ENCODE assay signal across 25 cellular contexts in genomic region chr4:38164346-38164745, GRCh38.
DNase-seq lines count a peak whose midpoint lies in the region; TF ChIP-seq lines count a peak whose summit lies in the region.
"Had no signal": no experiment of that assay in that cellular context is flagged by ENCODE, and none has a peak within 500 bp of the region (broad histone marks: within the 10 kb centered on the region; RNA-seq: fewer than 3 reads in every experiment).

No MANE protein-coding gene starts in this region.

- no peaks in the 10 kb centered on the region for H3K79me2 ChIP-seq in ACC112 (ENCODE audit: control insufficient read depth, insufficient read depth, low read length, unreplicated experiment)
- no peaks in the 10 kb centered on the region for H3K79me2 ChIP-seq in PC-9 (ENCODE audit: low read depth)

- no peaks in the 10 kb centered on the region for H3K9me2 ChIP-seq in PC-9 (ENCODE audit: insufficient read depth)

- no peaks in the 10 kb centered on the region for H4K20me1 ChIP-seq in PC-9 (ENCODE audit: insufficient read depth)

- no TSS peak for BruUV-seq in PC-9 (replicated peaks; lab: Mats Ljungman, UMichigan)

- H3K27me3 ChIP-seq in ACC112 (ENCODE audit: insufficient read depth, low read length) = no peaks in the 10 kb centered on the region
- H3K27me3 ChIP-seq in PC-9 (ENCODE audit: insufficient read depth, low read depth) = no peaks in the 10 kb centered on the region
- H3K27me3 ChIP-seq in adrenal gland = no peaks in the 10 kb centered on the region
- H3K27me3 ChIP-seq: suprapubic skin had no signal

- H3K9me3 Mint-ChIP-seq in activated CD4-positive, alpha-beta memory T cell treated with anti-CD3 and anti-CD28 coated beads for 36 hours = peaks cover 20% of the 10 kb centered on the region
- peaks cover 4% of the 10 kb centered on the region for H3K9me3 Mint-ChIP-seq in activated CD4-positive, alpha-beta memory T cell treated with anti-CD3 and anti-CD28 coated beads, Interleukin-2, amount 10 ng/mL, durations not matched to agents 7 days and 5 days

- no peaks in the 10 kb centered on the region for H3K27me3 Mint-ChIP-seq in activated CD4-positive, alpha-beta memory T cell treated with anti-CD3 and anti-CD28 coated beads for 36 hours
- peaks cover 14% of the 10 kb centered on the region for H3K27me3 Mint-ChIP-seq in activated CD4-positive, alpha-beta memory T cell treated with anti-CD3 and anti-CD28 coated beads, Interleukin-2, amount 10 ng/mL, durations not matched to agents 7 days and 5 days
- H3K27me3 Mint-ChIP-seq: activated naive CD8-positive, alpha-beta T cell treated with anti-CD3 and anti-CD28 coated beads, Interleukin-2, amount 10 ng/mL, durations not matched to agents 7 days and 5 days; T-helper 17 cell had no signal

- no peak for TF ChIP-seq CTCF in PC-9 (conservative IDR thresholded peaks at IDR 0.05)
- no peak for TF ChIP-seq CTCF in adrenal gland (IDR thresholded peaks at IDR 0.05)

- H3K4me1 Mint-ChIP-seq in activated CD4-positive, alpha-beta memory T cell treated with anti-CD3 and anti-CD28 coated beads for 36 hours (ENCODE audit: low read depth) = peaks cover 68% of the 10 kb centered on the region
- H3K4me1 Mint-ChIP-seq in activated CD4-positive, alpha-beta memory T cell treated with anti-CD3 and anti-CD28 coated beads, Interleukin-2, amount 10 ng/mL, durations not matched to agents 7 days and 5 days = peaks cover 60% of the 10 kb centered on the region

- no peak for TF ChIP-seq POLR2A in adrenal gland (IDR thresholded peaks at IDR 0.05)

- H3K4me3 ChIP-seq in ACC112 (ENCODE audit: low read depth, low read length) (no peak overlapping the region), PC-9 (no peak overlapping the region), adrenal gland (no peak overlapping the region)
- H3K4me3 ChIP-seq: suprapubic skin had no signal

- intact Hi-C loops in activated CD4-positive, alpha-beta memory T cell treated with anti-CD3 and anti-CD28 coated beads for 36 hours (cut with micrococcal nuclease) = loop anchor here (5.0 to 10.0 kb wide), 2 partner anchors 272 to 360 kb away; partner anchors contain the start of gene TBC1D1
- intact Hi-C loops in PC-9 (cut with micrococcal nuclease; ENCODE audit: unreplicated experiment) = loop anchor here (5.0 kb wide), 4 partner anchors 503 to 878 kb away; partner anchors contain the start of gene TLR6
- intact Hi-C loops in adrenal gland (cut with DNase I) = no loop called here

- DNase-seq in activated CD4-positive, alpha-beta memory T cell treated with anti-CD3 and anti-CD28 coated beads for 36 hours = peak; percentile 24
- no peak for DNase-seq in activated CD4-positive, alpha-beta memory T cell treated with anti-CD3 and anti-CD28 coated beads, Interleukin-2, amount 10 ng/mL, durations not matched to agents 7 days and 5 days
- DNase-seq in PC-9 (no peak), epithelial cell of prostate (ENCODE audit: low read depth, low spot score) (no peak), adrenal gland (no peak), GDM1 (lab: John Stamatoyannopoulos, UW) (no peak), SW 1271 (lab: John Stamatoyannopoulos, UW) (no peak)
- DNase-seq: activated CD4-positive, alpha-beta T cell treated with anti-CD3 and anti-CD28 coated beads for 48 hours; activated naive CD8-positive, alpha-beta T cell treated with anti-CD3 and anti-CD28 coated beads, Interleukin-2, amount 10 ng/mL, durations not matched to agents 7 days and 5 days; GF-D8; head of caudate nucleus; Kasumi-1; left cardiac atrium; mesendoderm; naive B cell; NCI-H1694 treated with DMSO at 0.1 percent for 48 hours; NCI-H2171; NCI-H524 treated with DMSO at 0.1 percent for 48 hours; occipital lobe; small intestine; stimulated activated CD4-positive, alpha-beta T cell treated with anti-CD3 and anti-CD28 coated beads, Interleukin-1b, Interleukin-23, amount 100 ng/mL, for 48 hours; T-helper 17 cell had no signal

- WGBS in adrenal gland, 4 donors = 83 to 93% (median 87%) methylated on average over 3 of the region's 3 CpGs

- peaks cover 17% of the 10 kb centered on the region for H3K36me3 Mint-ChIP-seq in activated CD4-positive, alpha-beta memory T cell treated with anti-CD3 and anti-CD28 coated beads for 36 hours
- peaks cover 17% of the 10 kb centered on the region for H3K36me3 Mint-ChIP-seq in activated CD4-positive, alpha-beta memory T cell treated with anti-CD3 and anti-CD28 coated beads, Interleukin-2, amount 10 ng/mL, durations not matched to agents 7 days and 5 days (ENCODE audit: low read depth)
- H3K36me3 Mint-ChIP-seq: naive B cell had no signal

- H3K9me3 ChIP-seq in PC-9 (ENCODE audit: insufficient read depth, low read depth) (peaks cover 7% of the 10 kb centered on the region), adrenal gland (replicated peaks in 1 of 3) (no peaks in the 10 kb centered on the region)
- H3K9me3 ChIP-seq: suprapubic skin had no signal

- no peak overlapping the region for H3K4me2 ChIP-seq in PC-9

- POLR2A ChIA-PET in activated CD4-positive, alpha-beta memory T cell treated with anti-CD3 and anti-CD28 coated beads for 36 hours (lab: Charles Lee) = interaction anchor here (1.9 to 5.0 kb wide), 2 partner anchors 32 to 74 kb away, joined by 7 to 54 read pairs; no protein-coding TSS in a partner anchor
- POLR2A ChIA-PET in activated CD4-positive, alpha-beta memory T cell treated with anti-CD3 and anti-CD28 coated beads, Interleukin-2, amount 10 ng/mL, durations not matched to agents 7 days and 5 days (lab: Charles Lee) = interaction anchor here (1.0 to 15.8 kb wide), 2 partner anchors 10 to 32 kb away, joined by 3 to 213 read pairs; no protein-coding TSS in a partner anchor
- POLR2A ChIA-PET in PC-9 (lab: Charles Lee; ENCODE audit: unreplicated experiment) = no interaction called here

- H3F3A ChIP-seq in PC-9 (ENCODE audit: insufficient read depth, low read depth) = peaks cover 48% of the 10 kb centered on the region

- H3K27ac Mint-ChIP-seq in activated CD4-positive, alpha-beta memory T cell treated with anti-CD3 and anti-CD28 coated beads for 36 hours = peak overlapping the region; percentile 94
- no peak overlapping the region for H3K27ac Mint-ChIP-seq in activated CD4-positive, alpha-beta memory T cell treated with anti-CD3 and anti-CD28 coated beads, Interleukin-2, amount 10 ng/mL, durations not matched to agents 7 days and 5 days
- H3K27ac Mint-ChIP-seq: activated naive CD8-positive, alpha-beta T cell treated with anti-CD3 and anti-CD28 coated beads, Interleukin-2, amount 10 ng/mL, durations not matched to agents 7 days and 5 days; B cell; naive B cell; T-helper 17 cell had no signal

- H3K36me3 ChIP-seq in ACC112 (ENCODE audit: insufficient read depth, low read length) (no peaks in the 10 kb centered on the region), PC-9 (ENCODE audit: low read depth) (no peaks in the 10 kb centered on the region), adrenal gland (replicated peaks in 1 of 2) (no peaks in the 10 kb centered on the region)
- H3K36me3 ChIP-seq: suprapubic skin had no signal

- H3K4me1 ChIP-seq in ACC112 (ENCODE audit: control insufficient read depth, insufficient read depth, low read length, unreplicated experiment) (peaks cover 41% of the 10 kb centered on the region), PC-9 (replicated peaks; ENCODE audit: insufficient read depth) (peaks cover 48% of the 10 kb centered on the region), adrenal gland (replicated peaks in 1 of 2) (peaks cover 0 to 27% of the 10 kb centered on the region in 2 donors)

- CTCF ChIA-PET in activated CD4-positive, alpha-beta memory T cell treated with anti-CD3 and anti-CD28 coated beads for 36 hours (lab: Charles Lee) = interaction anchor here (1.1 to 1.2 kb wide), 2 partner anchors 11 to 102 kb away, joined by 3 to 5 read pairs; no protein-coding TSS in a partner anchor
- CTCF ChIA-PET in activated CD4-positive, alpha-beta memory T cell treated with anti-CD3 and anti-CD28 coated beads, Interleukin-2, amount 10 ng/mL, durations not matched to agents 7 days and 5 days (lab: Charles Lee) = no interaction called here
- CTCF ChIA-PET in PC-9 (lab: Charles Lee) = no interaction called here

- H3K27ac ChIP-seq in ACC112 (ENCODE audit: low read depth, low read length) = peak overlapping the region; percentile 98; the same call in 1 of the 2 replicates
- peak overlapping the region; percentile 96 for H3K27ac ChIP-seq in PC-9
- H3K27ac ChIP-seq in epithelial cell of prostate = peak overlapping the region; percentile 100
- no peak overlapping the region for H3K27ac ChIP-seq in adrenal gland
- H3K27ac ChIP-seq: suprapubic skin had no signal

- no peak overlapping the region for H3K4me3 Mint-ChIP-seq in activated CD4-positive, alpha-beta memory T cell treated with anti-CD3 and anti-CD28 coated beads for 36 hours
- H3K4me3 Mint-ChIP-seq in activated CD4-positive, alpha-beta memory T cell treated with anti-CD3 and anti-CD28 coated beads, Interleukin-2, amount 10 ng/mL, durations not matched to agents 7 days and 5 days = no peak overlapping the region
- H3K4me3 Mint-ChIP-seq: activated naive CD8-positive, alpha-beta T cell treated with anti-CD3 and anti-CD28 coated beads, Interleukin-2, amount 10 ng/mL, durations not matched to agents 7 days and 5 days; B cell; naive B cell; T-helper 17 cell had no signal

- H2AFZ ChIP-seq in ACC112 (ENCODE audit: low read length, unreplicated experiment) = no peak overlapping the region
- no peak overlapping the region for H2AFZ ChIP-seq in PC-9

Comparison
In these comparisons a context has a peak if more than half of its experiments do, and no peak if none do; other contexts are left out.
1. H3K27ac ChIP-seq: peak in ACC112 (single experiment), PC-9 (single experiment) and epithelial cell of prostate (single experiment); none in adrenal gland (0 of 5).
2. intact Hi-C loops: an anchor here in activated CD4-positive, alpha-beta memory T cell treated with anti-CD3 and anti-CD28 coated beads for 36 hours (5.0 to 10.0 kb wide) and PC-9 (5.0 kb wide); none called in adrenal gland.